In genomic region chr1:197453376-197454058, GRCh38 we compare ENCODE assay signal across 26 cellular contexts.
"Had no signal": no experiment of that assay in that cellular context is flagged by ENCODE, and none has a peak within 500 bp of the region (broad histone marks: within the 10 kb centered on the region; RNA-seq: fewer than 3 reads in every experiment).

No MANE protein-coding gene starts in this region.

- H3K4me1 Mint-ChIP-seq: activated CD4-positive, alpha-beta memory T cell treated with anti-CD3 and anti-CD28 coated beads, Interleukin-2, amount 10 ng/mL, durations not matched to agents 7 days and 5 days; activated naive CD4-positive, alpha-beta T cell treated with anti-CD3 and anti-CD28 coated beads, Interleukin-2, amount 10 ng/mL, durations not matched to agents 7 days and 5 days; activated naive CD8-positive, alpha-beta T cell treated with anti-CD3 and anti-CD28 coated beads, Interleukin-2, amount 10 ng/mL, durations not matched to agents 7 days and 5 days; T-helper 17 cell had no signal

- H3K4me1 ChIP-seq: adrenal gland, breast epithelium had no signal

- H3K36me3 Mint-ChIP-seq: activated naive CD4-positive, alpha-beta T cell treated with anti-CD3 and anti-CD28 coated beads, Interleukin-2, amount 10 ng/mL, durations not matched to agents 7 days and 5 days; activated naive CD8-positive, alpha-beta T cell treated with anti-CD3 and anti-CD28 coated beads, Interleukin-2, amount 10 ng/mL, durations not matched to agents 7 days and 5 days had no signal

- DNase-seq: activated CD4-positive, alpha-beta memory T cell treated with anti-CD3 and anti-CD28 coated beads, Interleukin-2, amount 10 ng/mL, durations not matched to agents 7 days and 5 days; activated CD4-positive, alpha-beta T cell treated with anti-CD3 and anti-CD28 coated beads, Interleukin-2, amount 50 U/mL, for 1 hour; activated CD4-positive, CD25-positive, alpha-beta regulatory T cell; activated gamma-delta T cell treated with Interleukin-2 at 50 U/mL for 16 hours; activated naive CD4-positive, alpha-beta T cell treated with anti-CD3 and anti-CD28 coated beads, Interleukin-2, amount 10 ng/mL, durations not matched to agents 7 days and 5 days; activated naive CD8-positive, alpha-beta T cell treated with anti-CD3 and anti-CD28 coated beads, Interleukin-2, amount 10 ng/mL, durations not matched to agents 7 days and 5 days; activated T-cell treated with anti-CD3 and anti-CD28 coated beads for 4 hours; activated T-cell treated with anti-CD3 and anti-CD28 coated beads, Interleukin-2, amount 50 U/mL, for 48 hours; adrenal gland; anterior cingulate cortex; caudate nucleus; Karpas-422; MM.1S; NCI-H1105 treated with DMSO at 0.1 percent for 48 hours; NCI-H1436 treated with DMSO at 0.1 percent for 48 hours; NCI-H187; NCI-H2081; NCI-H510A treated with DMSO at 0.1 percent for 48 hours; NCI-H69; PC-3; SHP77 treated with DMSO at 0.1 percent for 48 hours; T-helper 17 cell; T-helper 9 cell had no signal

- FAIRE-seq: K562 had no signal

- H3K4me3 ChIP-seq: adrenal gland, breast epithelium, K562 had no signal

- ATAC-seq: K562, PC-3, T-helper 17 cell had no signal

- H3K36me3 ChIP-seq: adrenal gland had no signal

- H3K27me3 ChIP-seq: adrenal gland, breast epithelium had no signal

- H3K4me3 Mint-ChIP-seq: activated CD4-positive, alpha-beta memory T cell treated with anti-CD3 and anti-CD28 coated beads, Interleukin-2, amount 10 ng/mL, durations not matched to agents 7 days and 5 days; activated naive CD4-positive, alpha-beta T cell treated with anti-CD3 and anti-CD28 coated beads, Interleukin-2, amount 10 ng/mL, durations not matched to agents 7 days and 5 days; activated naive CD8-positive, alpha-beta T cell treated with anti-CD3 and anti-CD28 coated beads, Interleukin-2, amount 10 ng/mL, durations not matched to agents 7 days and 5 days; T-helper 17 cell had no signal

- H3K27me3 Mint-ChIP-seq: activated CD4-positive, alpha-beta memory T cell treated with anti-CD3 and anti-CD28 coated beads, Interleukin-2, amount 10 ng/mL, durations not matched to agents 7 days and 5 days; activated naive CD4-positive, alpha-beta T cell treated with anti-CD3 and anti-CD28 coated beads, Interleukin-2, amount 10 ng/mL, durations not matched to agents 7 days and 5 days had no signal

- H3K9me3 Mint-ChIP-seq: activated CD4-positive, alpha-beta memory T cell treated with anti-CD3 and anti-CD28 coated beads, Interleukin-2, amount 10 ng/mL, durations not matched to agents 7 days and 5 days; activated naive CD4-positive, alpha-beta T cell treated with anti-CD3 and anti-CD28 coated beads, Interleukin-2, amount 10 ng/mL, durations not matched to agents 7 days and 5 days; activated naive CD8-positive, alpha-beta T cell treated with anti-CD3 and anti-CD28 coated beads, Interleukin-2, amount 10 ng/mL, durations not matched to agents 7 days and 5 days; activated T-helper 2 cell treated with anti-CD3 and anti-CD28 coated beads, Interferon-gamma antibody, Interleukin-2, Interleukin-4, amounts not matched to agents 10 μg/mL and 5 μg/mL and 100 μg/mL, durations not matched to agents 14 hours and 24 hours and 36 hours had no signal

- H3K9me3 ChIP-seq: adrenal gland, breast epithelium had no signal

- H3K27ac ChIP-seq: adrenal gland, breast epithelium had no signal

- H3K27ac Mint-ChIP-seq: activated CD4-positive, alpha-beta memory T cell treated with anti-CD3 and anti-CD28 coated beads, Interleukin-2, amount 10 ng/mL, durations not matched to agents 7 days and 5 days; activated naive CD4-positive, alpha-beta T cell treated with anti-CD3 and anti-CD28 coated beads, Interleukin-2, amount 10 ng/mL, durations not matched to agents 7 days and 5 days; activated naive CD8-positive, alpha-beta T cell treated with anti-CD3 and anti-CD28 coated beads, Interleukin-2, amount 10 ng/mL, durations not matched to agents 7 days and 5 days; activated T-helper 2 cell treated with anti-CD3 and anti-CD28 coated beads, Interferon-gamma antibody, Interleukin-2, Interleukin-4, amounts not matched to agents 10 μg/mL and 5 μg/mL and 100 μg/mL, durations not matched to agents 14 hours and 24 hours and 36 hours; T-helper 17 cell had no signal
